ENCODE assay signal across 24 cellular contexts in the genomic region with DNA sequence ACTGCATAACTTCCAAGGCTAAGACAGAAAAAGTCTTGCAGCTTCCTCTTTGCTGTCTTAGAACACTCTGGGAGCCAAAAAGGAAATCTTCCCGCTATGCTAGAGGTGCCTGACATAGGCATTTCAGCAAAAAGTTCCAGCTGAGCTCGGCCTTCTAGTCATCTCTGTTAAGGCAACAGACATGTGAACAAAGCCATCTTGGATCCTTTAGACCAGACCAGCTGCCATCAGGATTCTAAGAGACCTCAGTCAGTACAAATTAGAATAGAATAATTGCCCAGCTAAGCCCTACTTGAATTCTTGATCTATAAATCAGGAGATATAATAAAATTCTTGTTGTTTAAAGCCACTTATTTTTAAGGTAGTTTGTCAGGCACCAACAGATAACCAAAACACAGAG. TPM values are rescaled to one million over a fixed set of nuclear protein-coding genes. Genes with fewer than 3 reads are reported as not detected.
"Had no signal": no experiment of that assay in that cellular context is flagged by ENCODE, and none has a peak within 500 bp of the region (broad histone marks: within the 10 kb centered on the region; RNA-seq: fewer than 3 reads in every experiment).

No MANE protein-coding gene starts in this region.

- ATAC-seq: gastroesophageal sphincter; natural killer cell treated with Interleukin-12 subunit alpha and Interleukin-12 subunit beta and Interleukin-15 and Interleukin-18, amount 100 ng/mL, for 72 hours; stimulated activated naive B cell treated with anti-CD40 and anti-IgM and Interleukin-4, amounts not matched to agents 10 μg/mL and 1 μg/mL and 100 μg/mL, for 72 hours; upper lobe of right lung had no signal

- H3K36me3 ChIP-seq: esophagus squamous epithelium, gastroesophageal sphincter, neutrophil, sigmoid colon, stomach, thyroid gland, upper lobe of right lung had no signal

- DNase-seq: activated CD4-positive, alpha-beta memory T cell treated with anti-CD3 and anti-CD28 coated beads for 36 hours; activated CD4-positive, alpha-beta T cell treated with anti-CD3 and anti-CD28 coated beads, Interleukin-2, amount 10 ng/mL, durations not matched to agents 24 days and 14 days; activated CD4-positive, CD25-positive, alpha-beta regulatory T cell treated with anti-CD3 and anti-CD28 coated beads, Interleukin-2, amount 50 U/mL, for 72 hours; activated CD8-positive, alpha-beta memory T cell treated with anti-CD3 and anti-CD28 coated beads, Interleukin-2, amount 50 U/mL, for 4 hours; activated gamma-delta T cell; activated naive CD4-positive, alpha-beta T cell treated with anti-CD3 and anti-CD28 coated beads, Interleukin-2, amount 50 U/mL, for 16 hours; activated T-cell treated with anti-CD3 and anti-CD28 coated beads, Interleukin-2, amount 50 U/mL, for 1 hour; amygdala; dermis blood vessel endothelial cell; effector CD4-positive, alpha-beta T cell; esophagus squamous epithelium; islet precursor cell; sigmoid colon; stimulated activated CD4-positive, alpha-beta T cell treated with anti-CD3 and anti-CD28 coated beads, Interleukin-15, amount 100 ng/mL, for 24 hours; stimulated activated CD4-positive, alpha-beta T cell treated with anti-CD3 and anti-CD28 coated beads, Interleukin-2, amount 100 ng/mL, for 24 hours; stimulated activated naive B cell treated with anti-CD40 and anti-IgM and Interleukin-4, amounts not matched to agents 10 μg/mL and 1 μg/mL and 100 μg/mL, for 72 hours; stomach; T-helper 2 cell; thyroid gland; upper lobe of right lung had no signal

- H3K27me3 ChIP-seq: esophagus squamous epithelium, gastroesophageal sphincter, hepatocyte, neutrophil, sigmoid colon, stomach, thyroid gland, upper lobe of right lung had no signal

- H3K4me3 ChIP-seq: esophagus squamous epithelium, gastroesophageal sphincter, hepatocyte, sigmoid colon, stomach, thyroid gland, upper lobe of right lung had no signal

- H3K4me2 ChIP-seq: hepatocyte had no signal

- H3K9me3 ChIP-seq: esophagus squamous epithelium, gastroesophageal sphincter, neutrophil, sigmoid colon, stomach, thyroid gland, upper lobe of right lung had no signal

- H2AFZ ChIP-seq: hepatocyte had no signal

- H3K27ac ChIP-seq: neutrophil, thyroid gland, upper lobe of right lung had no signal

- H3K79me2 ChIP-seq: hepatocyte had no signal

RNA-seq across cellular contexts. Expression of a gene that starts 16.3 kb away (rescaled TPM):
- total RNA-seq: activated CD4-positive, alpha-beta memory T cell treated with anti-CD3 and anti-CD28 coated beads for 36 hours; natural killer cell treated with Interleukin-12 subunit alpha and Interleukin-12 subunit beta and Interleukin-15 and Interleukin-18, amount 100 ng/mL, for 72 hours had no signal
